1 cellular context compared by ENCODE assay signal in genomic region chr3:114056130-114057010, GRCh38.
A peak's percentile ranks its signal among the peaks of the same experiment; 100 is the strongest.
TF ChIP-seq lines count a peak whose summit lies in the region.

Gene CCDC191, minus strand, starts transcription at chr3:114056526. Its CDS starts 60 bp downstream, at chr3:114056466.
Gene QTRT2, plus strand, starts transcription at chr3:114056737. Its CDS starts 8,521 bp downstream, at chr3:114065258.

TF ChIP-seq in K562, 482 proteins besides CTCF, POLR2A, EP300 and RAD21 (continued from another document and continues in another):
- peak; percentile 79 for TF ChIP-seq USF1 (CRISPR knock-in tag; IDR thresholded peaks at IDR 0.05)
- no peak for TF ChIP-seq GATAD2A (IDR thresholded peaks at IDR 0.05)
- TF ChIP-seq THRB (CRISPR knock-in tag; conservative IDR thresholded peaks at IDR 0.05), result no peak
- no peak for TF ChIP-seq ZNF174 (CRISPR knock-in tag; IDR thresholded peaks at IDR 0.05)
- TF ChIP-seq LCOR (CRISPR knock-in tag; IDR thresholded peaks at IDR 0.05), result peak; percentile 99
- TF ChIP-seq ARID3A (IDR thresholded peaks at IDR 0.05; ENCODE audit: borderline replicate concordance, low read depth, low read length), result no peak
- no peak for TF ChIP-seq ZFP1 (CRISPR knock-in tag; IDR thresholded peaks at IDR 0.05)
- no peak for TF ChIP-seq FOS (IDR thresholded peaks at IDR 0.05; ENCODE audit: extremely low read depth, insufficient read length)
- TF ChIP-seq ESRRA (IDR thresholded peaks at IDR 0.05; ENCODE audit: borderline replicate concordance, low read depth), result no peak
- TF ChIP-seq JUND (IDR thresholded peaks at IDR 0.05; ENCODE audit: borderline replicate concordance, low read depth, low read length), result no peak
- TF ChIP-seq JUND (tag; IDR thresholded peaks at IDR 0.05; ENCODE audit: borderline replicate concordance, low read depth, low read length), result peak; percentile 51; the same call in 2 of the 3 replicates
- no peak for TF ChIP-seq ZNF77 (CRISPR knock-in tag; IDR thresholded peaks at IDR 0.05)
- peak; percentile 60; the same call in 1 of the 2 replicates for TF ChIP-seq SUPT5H (IDR thresholded peaks at IDR 0.05)
- TF ChIP-seq HINFP (tag; conservative IDR thresholded peaks at IDR 0.05; ENCODE audit: low read depth), result no peak
- no peak for TF ChIP-seq PHTF2 (CRISPR knock-in tag; IDR thresholded peaks at IDR 0.05)
- no peak for TF ChIP-seq ZNF583 (CRISPR knock-in tag; IDR thresholded peaks at IDR 0.05)
- peak; percentile 73 for TF ChIP-seq E2F8 (IDR thresholded peaks at IDR 0.05; ENCODE audit: low read depth, partially characterized antibody)
- no peak for TF ChIP-seq BDP1 (IDR thresholded peaks at IDR 0.05; ENCODE audit: insufficient read depth, insufficient read length)
- TF ChIP-seq PREB (CRISPR knock-in tag; IDR thresholded peaks at IDR 0.05), result no peak
- no peak for TF ChIP-seq ZNF224 (CRISPR knock-in tag; IDR thresholded peaks at IDR 0.05)
- no peak for TF ChIP-seq RERE (CRISPR knock-in tag; IDR thresholded peaks at IDR 0.05; ENCODE audit: borderline replicate concordance)
- TF ChIP-seq ZKSCAN1 (IDR thresholded peaks at IDR 0.05; ENCODE audit: low read depth, low read length), result no peak
- no peak for TF ChIP-seq MEF2A (IDR thresholded peaks at IDR 0.05; ENCODE audit: control insufficient read depth, low read depth, low read length)
- no peak for TF ChIP-seq POLR3A (IDR thresholded peaks at IDR 0.05; ENCODE audit: borderline replicate concordance, extremely low read depth, insufficient read depth, insufficient read length)
- no peak for TF ChIP-seq ZNF280B (CRISPR knock-in tag; IDR thresholded peaks at IDR 0.05)
- TF ChIP-seq NUFIP1 (IDR thresholded peaks at IDR 0.05; ENCODE audit: partially characterized antibody), result no peak
- no peak for TF ChIP-seq ZNF695 (CRISPR knock-in tag; IDR thresholded peaks at IDR 0.05)
- peak; percentile 100 for TF ChIP-seq RFX1 (IDR thresholded peaks at IDR 0.05)
- TF ChIP-seq GTF3C2 (IDR thresholded peaks at IDR 0.05; ENCODE audit: borderline replicate concordance, extremely low read depth, insufficient read length), result no peak
- TF ChIP-seq MAZ (CRISPR knock-in tag; conservative IDR thresholded peaks at IDR 0.05 in 1 of 2, IDR thresholded peaks at IDR 0.05 in 1 of 2), result no peak; a peak in 1 of 4 replicates
- TF ChIP-seq SIRT6 (IDR thresholded peaks at IDR 0.05; ENCODE audit: low read depth, low read length), result no peak
- TF ChIP-seq MBD1 (CRISPR knock-in tag; IDR thresholded peaks at IDR 0.05), result no peak
- peak; percentile 35; the same call in 1 of the 2 replicates for TF ChIP-seq JUN (IDR thresholded peaks at IDR 0.05; ENCODE audit: borderline replicate concordance, low read depth, low read length)
- no peak for TF ChIP-seq JUN (CRISPR knock-in tag; IDR thresholded peaks at IDR 0.05; ENCODE audit: borderline replicate concordance)
